17 cellular contexts compared by ENCODE assay signal in the genomic region with DNA sequence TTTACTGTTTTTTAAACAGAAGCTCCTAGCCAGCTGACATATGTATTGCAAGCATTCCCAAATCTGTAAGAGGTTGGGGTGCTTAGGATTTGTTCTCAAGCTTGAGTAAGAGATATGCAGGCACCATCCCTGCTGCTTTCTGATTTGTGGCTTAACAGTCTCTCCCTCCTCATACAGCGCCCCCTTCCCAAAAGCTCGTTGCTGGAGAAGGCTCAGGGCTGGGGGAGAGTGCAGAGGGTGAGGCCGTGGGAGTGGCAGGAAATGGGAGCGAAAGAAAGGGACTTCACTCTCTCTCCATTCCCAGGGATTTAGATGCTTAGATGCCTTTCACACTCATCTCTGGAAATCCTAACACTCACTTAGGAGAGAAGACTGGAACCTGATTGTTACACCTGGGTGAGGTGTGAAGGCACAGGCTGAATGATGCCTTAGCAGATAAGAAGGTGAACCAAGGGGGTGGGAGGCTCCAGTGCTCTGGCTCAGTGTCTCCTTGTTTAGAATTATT.
A peak's percentile ranks its signal among the peaks of the same experiment; 100 is the strongest.
DNase-seq lines count a peak whose midpoint lies in the region; FAIRE-seq and TF ChIP-seq lines count a peak whose summit lies in the region.
"Had no signal": no experiment of that assay in that cellular context is flagged by ENCODE, and none has a peak within 500 bp of the region (broad histone marks: within the 10 kb centered on the region; RNA-seq: fewer than 3 reads in every experiment).

No MANE protein-coding gene starts in this region.

- H3K9me3 ChIP-seq in H1 (ENCODE audit: insufficient read depth in 2 of 2, low read depth in 1 of 2, low read length in 1 of 2): no peaks in the 10 kb centered on the region
- no peaks in the 10 kb centered on the region for H3K9me3 ChIP-seq in neural progenitor cell (ENCODE audit: low read depth)
- H3K9me3 ChIP-seq: Caco-2 had no signal

- no peaks in the 10 kb centered on the region for H3K79me1 ChIP-seq in H1 (ENCODE audit: low read depth, low read length)

- H2AFZ ChIP-seq in H1 (ENCODE audit: low read length) (peak overlapping the region; percentile 26; the same call in 1 of the 2 replicates), neural progenitor cell (replicated peaks) (peak overlapping the region; percentile 57)

- no peak overlapping the region for H2BK15ac ChIP-seq in H1 (ENCODE audit: low read length)

- H4K5ac ChIP-seq in H1 (ENCODE audit: insufficient read length, low read depth, low read length): no peak overlapping the region

- peak; percentile 8 for DNase-seq in ELF-1 (ENCODE audit: low read depth, low spot score)
- no peak for DNase-seq in H1 (ENCODE audit: low read depth in 1 of 2, low spot score in 2 of 2)
- peak; percentile 29 for DNase-seq in left kidney (ENCODE audit: low read depth, low spot score)
- DNase-seq in neural progenitor cell (ENCODE audit: low spot score): no peak
- DNase-seq in activated CD4-positive, alpha-beta memory T cell treated with anti-CD3 and anti-CD28 coated beads, Interleukin-2, amount 10 ng/mL, durations not matched to agents 7 days and 5 days: no peak
- no peak for DNase-seq in globus pallidus (ENCODE audit: low spot score)
- no peak for DNase-seq in stimulated activated naive CD4-positive, alpha-beta T cell (lab: John Stamatoyannopoulos, UW)
- no peak for DNase-seq in activated T-cell treated with anti-CD3 and anti-CD28 coated beads, Interleukin-2, amount 50 U/mL, for 1 hour
- DNase-seq: AML-193; Caco-2; CD8-positive, alpha-beta memory T cell; DND-41; GF-D8 had no signal

- no peak overlapping the region for H4K8ac ChIP-seq in H1 (ENCODE audit: extremely low read depth, insufficient read depth, low read length)

- peaks cover 12% of the 10 kb centered on the region for H3K4me1 Mint-ChIP-seq in neural progenitor cell
- H3K4me1 Mint-ChIP-seq in activated CD4-positive, alpha-beta memory T cell treated with anti-CD3 and anti-CD28 coated beads, Interleukin-2, amount 10 ng/mL, durations not matched to agents 7 days and 5 days: no peaks in the 10 kb centered on the region
- H3K4me1 Mint-ChIP-seq: CD8-positive, alpha-beta memory T cell had no signal

- TF ChIP-seq POLR2A in H1 (IDR thresholded peaks at IDR 0.05; ENCODE audit: control extremely low read depth in 1 of 2, low read depth in 2 of 2, low read length in 2 of 2): no peak

- H3K36me3 ChIP-seq in H1 (ENCODE audit: control insufficient read depth in 2 of 4, insufficient read depth in 4 of 4, low read length in 3 of 4) (no peaks in the 10 kb centered on the region), neural progenitor cell (no peaks in the 10 kb centered on the region)
- H3K36me3 ChIP-seq: BLaER1 had no signal

- POLR2A ChIA-PET in H1 (lab: Charles Lee; ENCODE audit: partially characterized antibody): no interaction called here
- POLR2A ChIA-PET in activated CD4-positive, alpha-beta memory T cell treated with anti-CD3 and anti-CD28 coated beads, Interleukin-2, amount 10 ng/mL, durations not matched to agents 7 days and 5 days (lab: Charles Lee): no interaction called here

- H3K27ac ChIP-seq in H1 (ENCODE audit: low read depth, low read length) (no peak overlapping the region), neural progenitor cell (no peak overlapping the region)
- H3K27ac ChIP-seq: 22Rv1, BLaER1 had no signal

- H3K4ac ChIP-seq in H1 (replicated peaks; ENCODE audit: insufficient read length, low read depth, low read length): no peak overlapping the region

- no peaks in the 10 kb centered on the region for H3K27me3 ChIP-seq in H1 (replicated peaks in 1 of 4; ENCODE audit: control insufficient read depth in 3 of 4, extremely low read depth in 1 of 4, insufficient read depth in 3 of 4, low read length in 3 of 4)
- no peaks in the 10 kb centered on the region for H3K27me3 ChIP-seq in neural progenitor cell
- H3K27me3 ChIP-seq: BLaER1 had no signal

- H4K91ac ChIP-seq in H1 (replicated peaks; ENCODE audit: insufficient read length, low read length): no peak overlapping the region

- peak; percentile 14 to 20 (median 14); a peak in 3 of 4 replicates for TF ChIP-seq CTCF in H1 (IDR thresholded peaks at IDR 0.05; ENCODE audit: control extremely low read depth in 1 of 3, insufficient read depth in 1 of 3, low read depth in 1 of 3, low read length in 3 of 3)
- TF ChIP-seq CTCF in neural progenitor cell (IDR thresholded peaks at IDR 0.05): peak; percentile 4

- no peak overlapping the region for H2BK12ac ChIP-seq in H1 (ENCODE audit: low read depth, low read length)

- H2BK20ac ChIP-seq in H1 (ENCODE audit: low read length): no peak overlapping the region

- no peak overlapping the region for H2AK5ac ChIP-seq in H1 (ENCODE audit: low read depth, low read length)

- WGBS in H1 (ENCODE audit: extremely low coverage in 1 of 2, insufficient coverage in 1 of 2, insufficient read length in 1 of 2, insufficient replicate concordance in 2 of 2, low coverage in 1 of 2, low lambda C conversion rate in 2 of 2, missing lambda C conversion rate in 1 of 2), 2 experiments: 29% methylated on average over 4 of the region's 4 CpGs; no CpG with 5 or more reads in 1 of the 2 experiments

- no peak overlapping the region for H3K23ac ChIP-seq in H1 (ENCODE audit: insufficient read length)

- peak in 1 of 2 experiments; percentile 12; a peak in 1 of 4 replicates for TF ChIP-seq RAD21 in H1 (IDR thresholded peaks at IDR 0.05 in 1 of 2, conservative IDR thresholded peaks at IDR 0.05 in 1 of 2; ENCODE audit: low read depth in 2 of 2, low read length in 2 of 2)

- no peaks in the 10 kb centered on the region for H3K27me3 Mint-ChIP-seq in neural progenitor cell (ENCODE audit: insufficient read depth, low read depth)
- H3K27me3 Mint-ChIP-seq in activated CD4-positive, alpha-beta memory T cell treated with anti-CD3 and anti-CD28 coated beads, Interleukin-2, amount 10 ng/mL, durations not matched to agents 7 days and 5 days: peaks cover 20% of the 10 kb centered on the region

- H3K4me1 ChIP-seq in H1 (replicated peaks in 1 of 4; ENCODE audit: control insufficient read depth in 3 of 4, insufficient read depth in 4 of 4, low read length in 3 of 4): no peaks in the 10 kb centered on the region
- H3K4me1 ChIP-seq in neural progenitor cell: peaks cover 4% of the 10 kb centered on the region
- H3K4me1 ChIP-seq: Caco-2 had no signal

- H3K9me3 Mint-ChIP-seq in neural progenitor cell: peaks cover 9% of the 10 kb centered on the region
- no peaks in the 10 kb centered on the region for H3K9me3 Mint-ChIP-seq in activated CD4-positive, alpha-beta memory T cell treated with anti-CD3 and anti-CD28 coated beads, Interleukin-2, amount 10 ng/mL, durations not matched to agents 7 days and 5 days

- TF ChIP-seq EP300 in H1 (IDR thresholded peaks at IDR 0.05; ENCODE audit: borderline replicate concordance in 1 of 2, low read depth in 2 of 2, low read length in 2 of 2): no peak

- H2BK5ac ChIP-seq in H1 (ENCODE audit: low read depth, low read length): no peak overlapping the region

- no peak overlapping the region for H3K56ac ChIP-seq in H1 (replicated peaks; ENCODE audit: insufficient read length, low read depth, low read length)

- CTCF ChIA-PET in H1 (lab: Charles Lee; ENCODE audit: partially characterized antibody): interaction anchor here (0.6 to 1.7 kb wide), 11 partner anchors 7 to 651 kb away, joined by 3 to 6 read pairs (median 3); no protein-coding TSS in a partner anchor
- CTCF ChIA-PET in activated CD4-positive, alpha-beta memory T cell treated with anti-CD3 and anti-CD28 coated beads, Interleukin-2, amount 10 ng/mL, durations not matched to agents 7 days and 5 days (lab: Charles Lee): no interaction called here

- H3K79me2 ChIP-seq in H1 (ENCODE audit: control insufficient read depth in 1 of 2, insufficient read depth in 2 of 2, low read length in 2 of 2): no peaks in the 10 kb centered on the region
- no peaks in the 10 kb centered on the region for H3K79me2 ChIP-seq in neural progenitor cell (ENCODE audit: low read depth)

- H3K4me3 Mint-ChIP-seq in neural progenitor cell: no peak overlapping the region
- no peak overlapping the region for H3K4me3 Mint-ChIP-seq in activated CD4-positive, alpha-beta memory T cell treated with anti-CD3 and anti-CD28 coated beads, Interleukin-2, amount 10 ng/mL, durations not matched to agents 7 days and 5 days
- H3K4me3 Mint-ChIP-seq: CD8-positive, alpha-beta memory T cell had no signal

- H3K4me2 ChIP-seq in H1 (ENCODE audit: insufficient read depth in 1 of 2, low read depth in 2 of 2, low read length in 2 of 2) (no peak overlapping the region), neural progenitor cell (no peak overlapping the region)
- H3K4me2 ChIP-seq: BLaER1 had no signal

- no peaks in the 10 kb centered on the region for H3F3A ChIP-seq in neural progenitor cell (ENCODE audit: low read depth)

- no peak overlapping the region for H3K9ac ChIP-seq in H1 (replicated peaks in 1 of 4; ENCODE audit: extremely low read depth in 1 of 4, low read depth in 3 of 4, low read length in 3 of 4)
- H3K9ac ChIP-seq in neural progenitor cell: no peak overlapping the region
- H3K9ac ChIP-seq: BLaER1 had no signal

- H3K23me2 ChIP-seq in H1 (ENCODE audit: low read depth, low read length): no peaks in the 10 kb centered on the region

- H3K36me3 Mint-ChIP-seq in neural progenitor cell: no peaks in the 10 kb centered on the region
- H3K36me3 Mint-ChIP-seq in activated CD4-positive, alpha-beta memory T cell treated with anti-CD3 and anti-CD28 coated beads, Interleukin-2, amount 10 ng/mL, durations not matched to agents 7 days and 5 days (ENCODE audit: low read depth): no peaks in the 10 kb centered on the region

- H4K20me1 ChIP-seq in H1 (replicated peaks in 1 of 2; ENCODE audit: control insufficient read depth in 1 of 2, insufficient read depth in 2 of 2, low read length in 2 of 2): no peaks in the 10 kb centered on the region
- no peaks in the 10 kb centered on the region for H4K20me1 ChIP-seq in neural progenitor cell (ENCODE audit: low read depth)
- H4K20me1 ChIP-seq: BLaER1 had no signal

- H3K4me3 ChIP-seq in H1 (ENCODE audit: extremely low read depth in 1 of 4, insufficient read depth in 2 of 4, low read depth in 3 of 4, low read length in 4 of 4): no peak overlapping the region
- H3K4me3 ChIP-seq in neural progenitor cell: no peak overlapping the region
- H3K4me3 ChIP-seq: BLaER1 had no signal

- FAIRE-seq in H1 (lab: Jason Lieb, UNC): no peak
- FAIRE-seq: GM19239, H54 had no signal

- H3K14ac ChIP-seq in H1 (ENCODE audit: insufficient read length): no peak overlapping the region

- no peak overlapping the region for H3K18ac ChIP-seq in H1 (ENCODE audit: extremely low read depth, low read length)

- no peak overlapping the region for H2BK120ac ChIP-seq in H1 (replicated peaks; ENCODE audit: low read depth, low read length)

- H3K27ac Mint-ChIP-seq in neural progenitor cell: no peak overlapping the region
- no peak overlapping the region for H3K27ac Mint-ChIP-seq in activated CD4-positive, alpha-beta memory T cell treated with anti-CD3 and anti-CD28 coated beads, Interleukin-2, amount 10 ng/mL, durations not matched to agents 7 days and 5 days

TF ChIP-seq in H1, 55 proteins besides CTCF, POLR2A, EP300 and RAD21 (continues in another document):
- TF ChIP-seq POU5F1 (IDR thresholded peaks at IDR 0.05; ENCODE audit: low read depth, low read length): no peak
- no peak for TF ChIP-seq TAF1 (IDR thresholded peaks at IDR 0.05; ENCODE audit: low read depth, low read length)

Comparison
In these comparisons a context has a peak if more than half of its experiments do, and no peak if none do; other contexts are left out.
1. DNase-seq: peak in ELF-1 (single experiment) and left kidney (single experiment); none in H1 (0 of 2), neural progenitor cell (single experiment), activated CD4-positive, alpha-beta memory T cell treated with anti-CD3 and anti-CD28 coated beads, Interleukin-2, amount 10 ng/mL, durations not matched to agents 7 days and 5 days (single experiment), globus pallidus (single experiment), stimulated activated naive CD4-positive, alpha-beta T cell (0 of 6) and activated T-cell treated with anti-CD3 and anti-CD28 coated beads, Interleukin-2, amount 50 U/mL, for 1 hour (single experiment).